11 cellular contexts compared by ENCODE assay signal in genomic region chr4:576245-576821, GRCh38. TPM values are rescaled to one million over a fixed set of nuclear protein-coding genes. Genes with fewer than 3 reads are reported as not detected.
DNase-seq lines count a peak whose midpoint lies in the region; ATAC-seq and TF ChIP-seq lines count a peak whose summit lies in the region.
"Had no signal": no experiment of that assay in that cellular context is flagged by ENCODE, and none has a peak within 500 bp of the region (broad histone marks: within the 10 kb centered on the region; RNA-seq: fewer than 3 reads in every experiment).

TSS of gene TMEM271 (minus strand) at chr4:576295. CDS start at chr4:576062, 233 bp downstream.

- no peak within 1 kb of the TSS for H3K27ac Mint-ChIP-seq in activated B cell treated with CpG ODN at 0.5 μM for 24 hours

- peaks cover 14% of the 10 kb centered on the region for H3K4me1 Mint-ChIP-seq in activated B cell treated with CpG ODN at 0.5 μM for 24 hours

- peaks cover 60% of the 10 kb centered on the region for H3K27me3 Mint-ChIP-seq in activated B cell treated with CpG ODN at 0.5 μM for 24 hours

- CTCF ChIA-PET in activated B cell treated with CpG ODN at 0.5 μM for 24 hours (lab: Charles Lee): no interaction called here

- POLR2A ChIA-PET in activated B cell treated with CpG ODN at 0.5 μM for 24 hours (lab: Charles Lee): no interaction called here

- intact Hi-C loops in cardiac septum (cut with DNase I) (no loop called here), left ventricle myocardium superior (cut with micrococcal nuclease) (no loop called here), activated B cell treated with CpG ODN at 0.5 μM for 24 hours (cut with micrococcal nuclease) (no loop called here)

- H3K36me3 Mint-ChIP-seq in activated B cell treated with CpG ODN at 0.5 μM for 24 hours (ENCODE audit: low read depth): no peaks in the 10 kb centered on the region

- peak within 1 kb of the TSS; percentile 9 for H3K27ac ChIP-seq in temporal lobe (ENCODE audit: low read depth, low read length)
- H3K27ac ChIP-seq in effector memory CD4-positive, alpha-beta T cell (ENCODE audit: insufficient read depth, low read length, poor library complexity, severe bottlenecking): no peak within 1 kb of the TSS

- no peaks in the 10 kb centered on the region for H3K9me3 ChIP-seq in iPS-15b (ENCODE audit: control insufficient read depth, insufficient read depth, low read length)
- no peaks in the 10 kb centered on the region for H3K9me3 ChIP-seq in effector memory CD4-positive, alpha-beta T cell (ENCODE audit: control insufficient read depth, low read length)

- H3K4me3 Mint-ChIP-seq in activated B cell treated with CpG ODN at 0.5 μM for 24 hours: peak within 1 kb of the TSS; percentile 24

- TF ChIP-seq CTCF in activated B cell treated with CpG ODN at 0.5 μM for 24 hours (IDR thresholded peaks at IDR 0.05): no peak

- H3K4me3 ChIP-seq in iPS-15b (ENCODE audit: low read depth, low read length): peak within 1 kb of the TSS; percentile 81
- no peak within 1 kb of the TSS for H3K4me3 ChIP-seq in effector memory CD4-positive, alpha-beta T cell (ENCODE audit: insufficient read depth, low read depth, low read length, poor library complexity, severe bottlenecking)

- H3K9ac ChIP-seq in iPS-15b (ENCODE audit: low read depth, low read length): no peak within 1 kb of the TSS

- peaks cover 67% of the 10 kb centered on the region for H3K27me3 ChIP-seq in iPS-15b (ENCODE audit: control insufficient read depth, insufficient read depth, low read length)
- peaks cover 10% of the 10 kb centered on the region for H3K27me3 ChIP-seq in effector memory CD4-positive, alpha-beta T cell (replicated peaks; ENCODE audit: control insufficient read depth, insufficient read depth, low read length, poor library complexity, severe bottlenecking)

- H3K4me1 ChIP-seq in iPS-15b (ENCODE audit: control insufficient read depth, insufficient read depth, low read length): peaks cover 12% of the 10 kb centered on the region
- peaks cover 9% of the 10 kb centered on the region for H3K4me1 ChIP-seq in effector memory CD4-positive, alpha-beta T cell (ENCODE audit: control insufficient read depth, insufficient read depth, low read length, poor library complexity, severe bottlenecking)

- H3K36me3 ChIP-seq in iPS-15b (ENCODE audit: control insufficient read depth, insufficient read depth, low read length): no peaks in the 10 kb centered on the region
- no peaks in the 10 kb centered on the region for H3K36me3 ChIP-seq in effector memory CD4-positive, alpha-beta T cell (ENCODE audit: control insufficient read depth, insufficient read depth, low read length)

- DNase-seq in cardiac septum (ENCODE audit: low spot score) (peak; percentile 31), left ventricle myocardium superior (no peak), activated B cell treated with CpG ODN at 0.5 μM for 24 hours (no peak), HCEC 1CT (no peak)
- DNase-seq in stimulated activated naive CD4-positive, alpha-beta T cell (lab: John Stamatoyannopoulos, UW): no peak
- DNase-seq in effector memory CD4-positive, alpha-beta T cell: no peak
- DNase-seq: DND-41, Karpas-422 had no signal

- ATAC-seq in left ventricle myocardium superior (no peak), activated B cell treated with CpG ODN at 0.5 μM for 24 hours (ENCODE audit: low read depth) (no peak)

- peaks cover 2% of the 10 kb centered on the region for H3K9me3 Mint-ChIP-seq in activated B cell treated with CpG ODN at 0.5 μM for 24 hours

RNA-seq across cellular contexts. Expression of gene TMEM271, which starts in this region (rescaled TPM):
- not detected for total RNA-seq in cardiac septum
- total RNA-seq in left ventricle myocardium superior: not detected
- total RNA-seq in activated B cell treated with CpG ODN at 0.5 μM for 24 hours: not detected in 2 replicates
- 11.6 TPM for total RNA-seq in temporal lobe
- total RNA-seq: epithelial cell of proximal tubule had no signal

Comparison
In these comparisons a context has a peak if more than half of its experiments do, and no peak if none do; other contexts are left out.
1. RNA of gene TMEM271 (total RNA-seq): 11.6 TPM in temporal lobe (single experiment); not detected in cardiac septum (single experiment), not detected in left ventricle myocardium superior (single experiment) and not detected in activated B cell treated with CpG ODN at 0.5 μM for 24 hours; every median in the first group is over 10 times any median in the second.
2. Peak in DNase-seq in cardiac septum; RNA of the gene not detected or under 1 TPM.